1 cellular context compared by ENCODE assay signal in the genomic region with DNA sequence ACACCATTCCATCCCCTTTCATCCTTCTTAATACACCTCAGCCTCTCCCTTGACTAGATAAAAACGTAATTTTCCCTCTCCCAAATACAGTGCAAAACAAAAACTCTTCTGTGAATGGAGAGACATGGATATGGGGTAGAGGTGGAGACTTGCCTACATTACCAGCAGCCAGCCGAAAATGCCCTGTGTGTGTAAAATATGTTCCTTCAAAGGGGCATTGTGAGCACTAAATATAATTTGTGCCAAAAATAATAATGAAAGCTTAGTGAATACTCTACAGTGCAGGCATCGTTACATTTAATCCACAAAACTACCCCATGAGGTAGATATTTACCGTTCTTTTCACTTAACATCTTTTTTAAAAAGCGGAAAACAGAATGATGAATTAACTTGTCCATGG.
TF ChIP-seq lines count a peak whose summit lies in the region.

No MANE protein-coding gene starts in this region.

TF ChIP-seq in GM23338, 12 proteins besides CTCF, POLR2A, EP300 and RAD21 (continued from another document):
- TF ChIP-seq NANOG (IDR thresholded peaks at IDR 0.05; ENCODE audit: borderline replicate concordance) (no peak), EZH2 (IDR thresholded peaks at IDR 0.05; ENCODE audit: low read depth, unreplicated experiment) (no peak)
- TF ChIP-seq, protein P1, sequence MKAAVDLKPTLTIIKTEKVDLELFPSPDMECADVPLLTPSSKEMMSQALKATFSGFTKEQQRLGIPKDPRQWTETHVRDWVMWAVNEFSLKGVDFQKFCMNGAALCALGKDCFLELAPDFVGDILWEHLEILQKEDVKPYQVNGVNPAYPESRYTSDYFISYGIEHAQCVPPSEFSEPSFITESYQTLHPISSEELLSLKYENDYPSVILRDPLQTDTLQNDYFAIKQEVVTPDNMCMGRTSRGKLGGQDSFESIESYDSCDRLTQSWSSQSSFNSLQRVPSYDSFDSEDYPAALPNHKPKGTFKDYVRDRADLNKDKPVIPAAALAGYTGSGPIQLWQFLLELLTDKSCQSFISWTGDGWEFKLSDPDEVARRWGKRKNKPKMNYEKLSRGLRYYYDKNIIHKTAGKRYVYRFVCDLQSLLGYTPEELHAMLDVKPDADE (IDR thresholded peaks at IDR 0.05), result no peak
